Comparison of ENCODE assay signal across 15 cellular contexts in the genomic region with DNA sequence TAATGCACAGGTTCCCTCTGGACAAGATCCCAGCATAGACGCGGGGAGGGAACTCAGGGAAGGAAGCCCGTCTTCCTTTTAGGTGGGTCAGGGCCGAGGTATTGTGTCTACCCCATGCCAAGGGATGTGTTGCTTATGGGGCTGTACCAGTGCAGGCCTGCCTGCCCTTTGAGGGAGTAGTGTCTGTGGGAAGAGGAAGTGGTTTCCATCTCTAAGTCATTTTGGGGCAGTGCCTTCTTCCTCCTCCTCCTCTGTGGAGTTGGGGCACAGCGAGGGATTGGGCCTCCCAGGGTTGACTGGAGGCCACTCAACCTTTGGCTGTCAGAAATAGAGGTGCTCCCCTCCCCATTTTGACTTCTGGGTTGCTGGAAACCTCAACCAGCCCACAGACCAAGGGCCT. TPM values are rescaled to one million over a fixed set of nuclear protein-coding genes. Genes with fewer than 3 reads are reported as not detected.
A peak's percentile ranks its signal among the peaks of the same experiment; 100 is the strongest.
DNase-seq lines count a peak whose midpoint lies in the region; ATAC-seq and TF ChIP-seq lines count a peak whose summit lies in the region.
"Had no signal": no experiment of that assay in that cellular context is flagged by ENCODE, and none has a peak within 500 bp of the region (broad histone marks: within the 10 kb centered on the region; RNA-seq: fewer than 3 reads in every experiment).

No MANE protein-coding gene starts in this region.

- POLR2A ChIA-PET in activated CD8-positive, alpha-beta T cell treated with anti-CD3 and anti-CD28 coated beads for 36 hours (lab: Charles Lee), result no interaction called here
- POLR2A ChIA-PET in naive thymus-derived CD8-positive, alpha-beta T cell (lab: Charles Lee), result interaction anchor here (1.5 to 12.6 kb wide), 3 partner anchors 10 to 27 kb away, joined by 4 to 283 read pairs (median 7); no protein-coding TSS in a partner anchor

- peak overlapping the region in 7 of 10 experiments; percentile 6 to 59 (median 20); a peak in 7 of 20 replicates for H3K4me3 ChIP-seq in BLaER1 treated with 17β-estradiol and CSF1 and Interleukin-3, amounts not matched to agents 10 nM and 100 nM
- no peak overlapping the region for H3K4me3 ChIP-seq in MG63
- H3K4me3 ChIP-seq: mucosa of descending colon, Peyer's patch, sigmoid colon, uterus had no signal

- H3K27me3 ChIP-seq in BLaER1 treated with 17β-estradiol and CSF1 and Interleukin-3, amounts not matched to agents 10 nM and 100 nM, result no peaks in the 10 kb centered on the region
- no peaks in the 10 kb centered on the region for H3K27me3 ChIP-seq in MG63
- H3K27me3 ChIP-seq: Peyer's patch, sigmoid colon, uterus had no signal

- H3K9me3 ChIP-seq in BLaER1 treated with 17β-estradiol and CSF1 and Interleukin-3, amounts not matched to agents 10 nM and 100 nM (replicated peaks in 1 of 11), result 0 out of 22 replicates have a peak, but pooled peaks cover 0 to 4% (median 0%) of the 10 kb centered on the region in 11 experiments
- no peaks in the 10 kb centered on the region for H3K9me3 ChIP-seq in MG63
- H3K9me3 ChIP-seq: mucosa of descending colon, Peyer's patch, sigmoid colon, uterus had no signal

- peaks cover 0 to 31% (median 4%) of the 10 kb centered on the region in 11 experiments; a peak in 10 of 22 replicates for H4K20me1 ChIP-seq in BLaER1 treated with 17β-estradiol and CSF1 and Interleukin-3, amounts not matched to agents 10 nM and 100 nM

- H3K4me2 ChIP-seq in BLaER1 treated with 17β-estradiol and CSF1 and Interleukin-3, amounts not matched to agents 10 nM and 100 nM, result peak overlapping the region; percentile 92 to 100 (median 99)
- H3K4me2 ChIP-seq: KMS-11 had no signal

- no peak for DNase-seq in activated CD8-positive, alpha-beta T cell treated with anti-CD3 and anti-CD28 coated beads for 36 hours
- no peak for DNase-seq in naive thymus-derived CD8-positive, alpha-beta T cell
- DNase-seq in NCI-H1092 treated with DMSO at 0.1 percent for 48 hours (lab: John Stamatoyannopoulos, UW) (no peak), MG63 (no peak)
- DNase-seq: mucosa of descending colon, NCI-H2171 treated with DMSO at 0.1 percent for 48 hours, Peyer's patch, sigmoid colon, uterus had no signal

- H3K9me3 Mint-ChIP-seq in IgD-negative memory B cell, result no peaks in the 10 kb centered on the region
- no peaks in the 10 kb centered on the region for H3K9me3 Mint-ChIP-seq in activated CD8-positive, alpha-beta T cell treated with anti-CD3 and anti-CD28 coated beads for 36 hours
- no peaks in the 10 kb centered on the region for H3K9me3 Mint-ChIP-seq in naive thymus-derived CD8-positive, alpha-beta T cell

- no peak overlapping the region for H3K4me3 Mint-ChIP-seq in IgD-negative memory B cell
- H3K4me3 Mint-ChIP-seq in activated CD8-positive, alpha-beta T cell treated with anti-CD3 and anti-CD28 coated beads for 36 hours, result no peak overlapping the region
- peak overlapping the region in 6 of 10 donors; percentile 10 to 56 (median 22) for H3K4me3 Mint-ChIP-seq in naive thymus-derived CD8-positive, alpha-beta T cell

- H3K9ac ChIP-seq in BLaER1 treated with 17β-estradiol and CSF1 and Interleukin-3, amounts not matched to agents 10 nM and 100 nM, result peak overlapping the region in 4 of 11 experiments; percentile 14 to 36 (median 23); a peak in 6 of 22 replicates
- H3K9ac ChIP-seq: KMS-11 had no signal

- H3K27ac ChIP-seq in BLaER1 treated with 17β-estradiol and CSF1 and Interleukin-3, amounts not matched to agents 10 nM and 100 nM, result peak overlapping the region; percentile 52 to 92 (median 66); a peak in 21 of 22 replicates
- H3K27ac ChIP-seq: KMS-11 had no signal

- CTCF ChIA-PET in activated CD8-positive, alpha-beta T cell treated with anti-CD3 and anti-CD28 coated beads for 36 hours (lab: Charles Lee), result interaction anchor here (0.8 to 26.3 kb wide), 2 partner anchors 30 to 322 kb away, joined by 3 to 780 read pairs; a partner anchor contains a TSS

- H3K4me1 Mint-ChIP-seq in IgD-negative memory B cell, result peaks cover 39 to 47% (median 44%) of the 10 kb centered on the region in 3 donors
- peaks cover 63% of the 10 kb centered on the region for H3K4me1 Mint-ChIP-seq in activated CD8-positive, alpha-beta T cell treated with anti-CD3 and anti-CD28 coated beads for 36 hours (ENCODE audit: low read depth)
- H3K4me1 Mint-ChIP-seq in naive thymus-derived CD8-positive, alpha-beta T cell, result peaks cover 39 to 78% (median 75%) of the 10 kb centered on the region in 4 donors

- H3K27me3 Mint-ChIP-seq in IgD-negative memory B cell, result no peaks in the 10 kb centered on the region
- H3K27me3 Mint-ChIP-seq in activated CD8-positive, alpha-beta T cell treated with anti-CD3 and anti-CD28 coated beads for 36 hours, result no peaks in the 10 kb centered on the region
- no peaks in the 10 kb centered on the region for H3K27me3 Mint-ChIP-seq in naive thymus-derived CD8-positive, alpha-beta T cell

- ATAC-seq in activated CD8-positive, alpha-beta T cell treated with anti-CD3 and anti-CD28 coated beads for 36 hours, result peak; percentile 28
- no peak for ATAC-seq in naive thymus-derived CD8-positive, alpha-beta T cell
- no peak for ATAC-seq in HG02870 (IDR thresholded peaks at IDR 0.05; ENCODE audit: unreplicated experiment)
- no peak for ATAC-seq in activated CD4-positive, CD25-positive, alpha-beta regulatory T cell treated with anti-CD3 and anti-CD28 coated beads, Interleukin-2, amount 50 U/mL, for 24 hours
- ATAC-seq: HCT116, mucosa of descending colon had no signal

- no peak for TF ChIP-seq CTCF in activated CD8-positive, alpha-beta T cell treated with anti-CD3 and anti-CD28 coated beads for 36 hours (IDR thresholded peaks at IDR 0.05)

- H3K36me3 Mint-ChIP-seq in IgD-negative memory B cell, result peaks cover 3% of the 10 kb centered on the region
- peaks cover 34% of the 10 kb centered on the region for H3K36me3 Mint-ChIP-seq in activated CD8-positive, alpha-beta T cell treated with anti-CD3 and anti-CD28 coated beads for 36 hours (ENCODE audit: low read depth)
- H3K36me3 Mint-ChIP-seq in naive thymus-derived CD8-positive, alpha-beta T cell, result peaks cover 0 to 21% (median 1%) of the 10 kb centered on the region in 3 donors

- peaks cover 0 to 39% (median 2%) of the 10 kb centered on the region in 11 experiments; a peak in 7 of 22 replicates for H3K36me3 ChIP-seq in BLaER1 treated with 17β-estradiol and CSF1 and Interleukin-3, amounts not matched to agents 10 nM and 100 nM
- H3K36me3 ChIP-seq in MG63, result peaks cover 51% of the 10 kb centered on the region
- H3K36me3 ChIP-seq: Peyer's patch, sigmoid colon, uterus had no signal

- H3K4me1 ChIP-seq in BLaER1 treated with 17β-estradiol and CSF1 and Interleukin-3, amounts not matched to agents 10 nM and 100 nM, result peaks cover 78 to 91% (median 85%) of the 10 kb centered on the region in 10 experiments

- H3K27ac Mint-ChIP-seq in IgD-negative memory B cell, result peak overlapping the region in 2 of 3 donors; percentile 27 to 32
- H3K27ac Mint-ChIP-seq in activated CD8-positive, alpha-beta T cell treated with anti-CD3 and anti-CD28 coated beads for 36 hours, result peak overlapping the region; percentile 80
- H3K27ac Mint-ChIP-seq in naive thymus-derived CD8-positive, alpha-beta T cell, result peak overlapping the region; percentile 63 to 96 (median 83)

- intact Hi-C loops in activated CD8-positive, alpha-beta T cell treated with anti-CD3 and anti-CD28 coated beads for 36 hours (cut with micrococcal nuclease), result no loop called here

RNA-seq across cellular contexts. Expression of a gene that starts 26.5 kb away (rescaled TPM):
- not detected for polyA plus RNA-seq in IgD-negative memory B cell
- total RNA-seq in activated CD8-positive, alpha-beta T cell treated with anti-CD3 and anti-CD28 coated beads for 36 hours, result not detected
- total RNA-seq in naive thymus-derived CD8-positive, alpha-beta T cell, result not detected
- not detected for polyA plus RNA-seq in naive thymus-derived CD8-positive, alpha-beta T cell
- total RNA-seq in MG63 (2014; rRNA removed; shearing (Covaris generic); ENCODE audit: low replicate concordance), result not detected in 2 replicates

RNA-seq across cellular contexts. Expression of a gene that starts 29.1 kb away (rescaled TPM):
- 13.7 TPM for polyA plus RNA-seq in IgD-negative memory B cell
- 10 to 100 TPM; 34.7 to 36.2 TPM for total RNA-seq in activated CD8-positive, alpha-beta T cell treated with anti-CD3 and anti-CD28 coated beads for 36 hours
- total RNA-seq in naive thymus-derived CD8-positive, alpha-beta T cell, result 10 to 100 TPM; 39.2 to 39.9 TPM
- 10 to 100 TPM in 1 of 3 donors, 1 to 10 TPM in 2; 7.2 to 12.4 (median 9.0) TPM for polyA plus RNA-seq in naive thymus-derived CD8-positive, alpha-beta T cell
- total RNA-seq in MG63 (2014; rRNA removed; shearing (Covaris generic); ENCODE audit: low replicate concordance), result 8.9 and 11.2 TPM in 2 replicates

RNA-seq across cellular contexts. Expression of a gene that starts 50.4 kb away (rescaled TPM):
- polyA plus RNA-seq in IgD-negative memory B cell, result 0.93 TPM
- 100 to 1,000 TPM; 110 to 118 TPM for total RNA-seq in activated CD8-positive, alpha-beta T cell treated with anti-CD3 and anti-CD28 coated beads for 36 hours
- total RNA-seq in naive thymus-derived CD8-positive, alpha-beta T cell, result 1 to 10 TPM; 1.5 to 1.6 TPM
- polyA plus RNA-seq in naive thymus-derived CD8-positive, alpha-beta T cell, result under 1 TPM in 1 of 3 donors, not detected in 2; 0.08 TPM
- total RNA-seq in MG63 (2014; rRNA removed; shearing (Covaris generic); ENCODE audit: low replicate concordance), result 31.1 and 111 TPM in 2 replicates

Comparison
In these comparisons a context has a peak if more than half of its experiments do, and no peak if none do; other contexts are left out.
1. H3K27ac Mint-ChIP-seq: peak in every context shown above with its lines; median percentile 83 in naive thymus-derived CD8-positive, alpha-beta T cell; 80 in activated CD8-positive, alpha-beta T cell treated with anti-CD3 and anti-CD28 coated beads for 36 hours; 30 in IgD-negative memory B cell.
2. H3K4me3 Mint-ChIP-seq: peak in naive thymus-derived CD8-positive, alpha-beta T cell (6 of 10); none in IgD-negative memory B cell (0 of 4) and activated CD8-positive, alpha-beta T cell treated with anti-CD3 and anti-CD28 coated beads for 36 hours (single experiment).
3. RNA of a gene that starts 50.4 kb away (total RNA-seq): 110 to 118 TPM in activated CD8-positive, alpha-beta T cell treated with anti-CD3 and anti-CD28 coated beads for 36 hours and 31.1 to 111 TPM in MG63; 1.5 to 1.6 TPM in naive thymus-derived CD8-positive, alpha-beta T cell; every median in the first group is over 10 times any median in the second.